In the genomic region with DNA sequence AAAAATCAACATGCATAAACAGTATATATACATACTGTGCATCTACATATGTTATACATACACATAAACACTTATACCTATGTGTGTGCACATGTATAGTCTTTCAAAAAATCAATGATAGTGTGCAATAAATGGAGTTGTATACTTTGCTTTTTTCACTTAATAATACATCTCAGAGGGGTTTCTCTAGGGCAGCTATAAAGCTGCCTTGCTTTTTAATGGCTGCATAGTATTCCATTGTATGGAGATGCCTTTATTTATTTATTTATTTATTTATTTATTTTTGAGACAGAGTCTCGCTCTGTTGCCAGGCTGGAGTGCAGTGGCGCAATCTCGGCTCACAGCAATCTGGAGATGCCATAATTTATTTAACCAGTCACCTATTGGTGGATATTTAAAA, we compare ENCODE assay signal across 35 cellular contexts.
"Had no signal": no experiment of that assay in that cellular context is flagged by ENCODE, and none has a peak within 500 bp of the region (broad histone marks: within the 10 kb centered on the region; RNA-seq: fewer than 3 reads in every experiment).

No MANE protein-coding gene starts in this region.

- H3K27me3 ChIP-seq: MG63 had no signal

- H3K9me3 ChIP-seq: MG63 had no signal

- H3K4me3 ChIP-seq: MG63 had no signal

- DNase-seq: Karpas-422, Kasumi-1, MG63, MM.1S, MV-4-11, NCI-H1048, NCI-H1092, NCI-H1092 treated with DMSO at 0.1 percent for 48 hours, NCI-H1105, NCI-H1105 treated with DMSO at 0.1 percent for 48 hours, NCI-H1417, NCI-H1417 treated with DMSO at 0.1 percent for 48 hours, NCI-H1436, NCI-H1436 treated with DMSO at 0.1 percent for 48 hours, NCI-H146, NCI-H1694, NCI-H1694 treated with DMSO at 0.1 percent for 48 hours, NCI-H187, NCI-H187 treated with DMSO at 0.1 percent for 48 hours, NCI-H1930, NCI-H2029, NCI-H2029 treated with DMSO at 0.1 percent for 48 hours, NCI-H2081, NCI-H2081 treated with DMSO at 0.1 percent for 48 hours, NCI-H2107, NCI-H2171, NCI-H2171 treated with DMSO at 0.1 percent for 48 hours, NCI-H2227 treated with DMSO at 0.1 percent for 48 hours, NCI-H226, NCI-H345, NCI-H446, NCI-H446 treated with DMSO at 0.1 percent for 48 hours, NCI-H510A, NCI-H510A treated with DMSO at 0.1 percent for 48 hours, NCI-H524 had no signal

- H3K36me3 ChIP-seq: MG63 had no signal
